In genomic region chr1:184050631-184051030, GRCh38 we compare ENCODE assay signal across 8 cellular contexts. TPM values are rescaled to one million over a fixed set of nuclear protein-coding genes. Genes with fewer than 3 reads are reported as not detected.
A peak's percentile ranks its signal among the peaks of the same experiment; 100 is the strongest.
DNase-seq lines count a peak whose midpoint lies in the region; ATAC-seq, FAIRE-seq and TF ChIP-seq lines count a peak whose summit lies in the region.

No MANE protein-coding gene starts in this region.

- CTCF ChIA-PET in HEK293T (lab: Yijun Ruan, JAX): no interaction called here

- H3K4me1 ChIP-seq in HUES64 (ENCODE audit: insufficient read depth, low read length) (peaks cover 65% of the 10 kb centered on the region), breast epithelium (no peaks in the 10 kb centered on the region)

- H3K36me3 ChIP-seq in HUES64 (ENCODE audit: insufficient read depth, low read length) (peaks cover 11% of the 10 kb centered on the region), breast epithelium (no peaks in the 10 kb centered on the region)

- no peaks in the 10 kb centered on the region for H3K9me3 Mint-ChIP-seq in naive B cell

- peak overlapping the region in 1 of 6 donors; percentile 93 for H3K27ac Mint-ChIP-seq in naive B cell

- TF ChIP-seq POLR2A in breast epithelium (IDR thresholded peaks at IDR 0.05): no peak

- peaks cover 0 to 5% of the 10 kb centered on the region in 2 donors for H3K36me3 Mint-ChIP-seq in naive B cell

- H3K27ac ChIP-seq in HUES64 (ENCODE audit: low read depth, low read length) (peak overlapping the region; percentile 92), breast epithelium (peak overlapping the region; percentile 79 to 88)

- peak overlapping the region; percentile 94 for H3K9ac ChIP-seq in HUES64 (ENCODE audit: low read depth, low read length)

- H3K4me3 ChIP-seq in AG10803 (ENCODE audit: low read length) (peak overlapping the region; percentile 83), HUES64 (ENCODE audit: low read length) (peak overlapping the region; percentile 84), breast epithelium (peak overlapping the region in 2 of 3 donors; percentile 81 to 93)

- H3K9me3 ChIP-seq in HUES64 (ENCODE audit: insufficient read depth, low read depth, low read length) (no peaks in the 10 kb centered on the region), breast epithelium (no peaks in the 10 kb centered on the region)

- intact Hi-C loops in breast epithelium (cut with DNase I; ENCODE audit: low total_unique reads): no loop called here

- no peak for ATAC-seq in naive B cell (ENCODE audit: low read depth in 2 of 2)

- no peak for FAIRE-seq in RCC 7860 (lab: Jason Lieb, UNC)

- POLR2A ChIA-PET in HEK293T (lab: Yijun Ruan, JAX): interaction anchor here (1.1 to 2.6 kb wide), 6 partner anchors 10 to 36 kb away, joined by 4 to 45 read pairs (median 6); partner anchors contain the start of gene COLGALT2

- peak; percentile 70 for DNase-seq in AG10803 (ENCODE audit: low read depth)
- no peak for DNase-seq in breast epithelium (ENCODE audit: low spot score in 2 of 2)
- no peak for DNase-seq in naive B cell
- DNase-seq in HEK293T (ENCODE audit: extremely low spot score): no peak
- no peak for DNase-seq in RCC 7860 (ENCODE audit: low spot score)
- no peak for DNase-seq in NCI-H128 (lab: John Stamatoyannopoulos, UW; ENCODE audit: unreplicated experiment)
- no peak for DNase-seq in NCI-H2029 (lab: John Stamatoyannopoulos, UW)

- peaks cover 12 to 29% (median 29%) of the 10 kb centered on the region in 3 donors for H3K4me1 Mint-ChIP-seq in naive B cell

- no peaks in the 10 kb centered on the region for H3K27me3 ChIP-seq in HUES64 (ENCODE audit: insufficient read depth, low read length)
- no peaks in the 10 kb centered on the region for H3K27me3 ChIP-seq in breast epithelium

- TF ChIP-seq CTCF in AG10803 (conservative IDR thresholded peaks at IDR 0.05; ENCODE audit: low read length) (no peak), breast epithelium (IDR thresholded peaks at IDR 0.05) (no peak)

- H3K4me3 Mint-ChIP-seq in naive B cell: peak overlapping the region in 7 of 8 donors; percentile 9 to 98 (median 97)

- H3K27me3 Mint-ChIP-seq in naive B cell: peaks cover 14 to 30% (median 27%) of the 10 kb centered on the region in 3 donors

TF ChIP-seq in HEK293T, 16 proteins besides CTCF, POLR2A, EP300 and RAD21:
- TF ChIP-seq SUZ12 (IDR thresholded peaks at IDR 0.05): no peak
- no peak for TF ChIP-seq SP1 (IDR thresholded peaks at IDR 0.05)
- TF ChIP-seq TARDBP (IDR thresholded peaks at IDR 0.05): no peak
- no peak for TF ChIP-seq CTBP1 (IDR thresholded peaks at IDR 0.05; ENCODE audit: borderline replicate concordance)
- TF ChIP-seq FOXA1 (IDR thresholded peaks at IDR 0.05): no peak
- TF ChIP-seq L3MBTL2 (conservative IDR thresholded peaks at IDR 0.05): no peak
- TF ChIP-seq ZNF384 (IDR thresholded peaks at IDR 0.05): no peak

RNA-seq across cellular contexts. Expression of gene TSEN15, which starts 0.9 kb away (rescaled TPM):
- polyA plus RNA-seq in HUES64 (2013, experiment 1 of 2): 27.1 TPM
- polyA plus RNA-seq in HUES64 (2013, experiment 2 of 2): 41.1 TPM
- total RNA-seq in breast epithelium: 10 to 100 TPM; 18.9 to 25.0 (median 23.6) TPM
- polyA plus RNA-seq in naive B cell (ENCODE audit: low read depth in 6 of 6): 10 to 100 TPM; 34.4 to 61.8 (median 39.9) TPM

RNA-seq across cellular contexts. Expression of gene COLGALT2, which starts 13.1 kb away (rescaled TPM):
- polyA plus RNA-seq in HUES64 (2013, experiment 1 of 2): 4.8 TPM
- polyA plus RNA-seq in HUES64 (2013, experiment 2 of 2): 6.7 TPM
- 1 to 10 TPM in 2 of 3 donors, under 1 TPM in 1; 0.32 to 1.3 (median 1.3) TPM for total RNA-seq in breast epithelium
- under 1 TPM in 1 of 6 donors, not detected in 5; 0.17 TPM for polyA plus RNA-seq in naive B cell (ENCODE audit: low read depth in 6 of 6)
